Comparison of ENCODE assay signal across 26 cellular contexts in the genomic region with DNA sequence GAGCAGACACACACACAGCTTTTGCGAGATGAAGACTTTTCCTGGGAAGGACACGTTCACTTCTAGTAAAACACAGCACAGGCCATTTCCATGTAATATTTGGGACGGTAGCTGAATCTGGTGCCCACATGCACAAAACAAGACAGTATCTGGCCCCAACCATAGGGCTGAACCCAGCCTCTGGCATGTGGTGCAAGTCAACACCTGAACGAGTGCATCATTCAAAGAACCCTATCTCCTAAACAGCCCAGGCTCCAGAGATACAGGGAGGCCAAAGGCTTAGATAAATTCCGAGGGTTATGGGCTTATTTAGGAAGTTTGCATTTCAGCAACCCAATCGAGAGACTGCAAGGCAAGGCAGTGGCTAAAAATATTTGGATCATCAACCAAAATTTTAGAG. TPM values are rescaled to one million over a fixed set of nuclear protein-coding genes. Genes with fewer than 3 reads are reported as not detected.
DNase-seq lines count a peak whose midpoint lies in the region; ATAC-seq and TF ChIP-seq lines count a peak whose summit lies in the region.
"Had no signal": no experiment of that assay in that cellular context is flagged by ENCODE, and none has a peak within 500 bp of the region (broad histone marks: within the 10 kb centered on the region; RNA-seq: fewer than 3 reads in every experiment).

No MANE protein-coding gene starts in this region.

- H3K4me3 ChIP-seq in colonic mucosa = no peak overlapping the region
- H3K4me3 ChIP-seq: esophagus squamous epithelium, gastrocnemius medialis, lower lobe of right lung, sigmoid colon, thyroid gland had no signal

- H3K36me3 Mint-ChIP-seq in nephron progenitor cell (ENCODE audit: low read depth) = peaks cover 6% of the 10 kb centered on the region

- POLR2A ChIA-PET in GM10248 (lab: Yijun Ruan, JAX) = no interaction called here

- H3K36me3 ChIP-seq in colonic mucosa = no peaks in the 10 kb centered on the region

- ATAC-seq in HG02588 (IDR thresholded peaks at IDR 0.05; ENCODE audit: unreplicated experiment) (no peak), GM18517 (IDR thresholded peaks at IDR 0.05; ENCODE audit: unreplicated experiment) (no peak)
- ATAC-seq: gastrocnemius medialis; lower lobe of right lung; stimulated activated naive CD8-positive, alpha-beta T cell treated with anti-CD3 and anti-CD28 coated beads, Interleukin-15, Interleukin-2, amounts not matched to agents 100 U/mL and 50 U/mL, for 24 hours had no signal

- peak; percentile 43 for DNase-seq in activated effector memory CD4-positive, alpha-beta T cell treated with anti-CD3 and anti-CD28 coated beads, Interleukin-2, amount 50 U/mL, for 16 hours
- no peak for DNase-seq in activated effector memory CD4-positive, alpha-beta T cell treated with Interleukin-2 at 50 U/mL for 16 hours
- DNase-seq in colonic mucosa = peak; percentile 14
- no peak for DNase-seq in nephron progenitor cell
- no peak for DNase-seq in GM10248 (ENCODE audit: extremely low spot score)
- no peak for DNase-seq in activated CD4-positive, CD25-positive, alpha-beta regulatory T cell (lab: John Stamatoyannopoulos, UW)
- DNase-seq: activated CD4-positive, alpha-beta T cell treated with anti-CD3 and anti-CD28 coated beads for 4 hours; BE2C; effector CD8-positive, alpha-beta T cell; esophagus squamous epithelium; gastrocnemius medialis; hippocampal formation; IMR-90; lower lobe of right lung; NCI-H1105; NCI-H2081 treated with DMSO at 0.1 percent for 48 hours; NCI-H82; RPMI8226; sigmoid colon; stimulated activated CD4-positive, alpha-beta T cell treated with anti-CD3 and anti-CD28 coated beads, Interleukin-15, amount 100 ng/mL, for 24 hours; stimulated activated naive CD8-positive, alpha-beta T cell treated with anti-CD3 and anti-CD28 coated beads, Interleukin-15, Interleukin-2, amounts not matched to agents 100 U/mL and 50 U/mL, for 24 hours; thyroid gland had no signal

- no peaks in the 10 kb centered on the region for H3K9me3 ChIP-seq in colonic mucosa
- H3K9me3 ChIP-seq: Caco-2, thyroid gland had no signal

- peak overlapping the region; percentile 50 for H3K27ac Mint-ChIP-seq in nephron progenitor cell
- H3K27ac Mint-ChIP-seq: progenitor cell of endocrine pancreas had no signal

- H3K27me3 ChIP-seq in colonic mucosa = no peaks in the 10 kb centered on the region
- H3K27me3 ChIP-seq: BE2C, esophagus squamous epithelium, gastrocnemius medialis, sigmoid colon, thyroid gland had no signal

- no peak overlapping the region for H3K9ac ChIP-seq in colonic mucosa (ENCODE audit: low read depth in 2 of 2, low read length in 2 of 2)

- CTCF ChIA-PET in GM10248 (lab: Yijun Ruan, JAX) = no interaction called here

- H3K4me3 Mint-ChIP-seq in nephron progenitor cell = no peak overlapping the region

- no peak for TF ChIP-seq CTCF in colonic mucosa (IDR thresholded peaks at IDR 0.05)
- no peak for TF ChIP-seq CTCF in nephron progenitor cell (IDR thresholded peaks at IDR 0.05)
- no peak for TF ChIP-seq CTCF in GM10248 (IDR thresholded peaks at IDR 0.05; ENCODE audit: control extremely low read depth, extremely low read depth, low read depth, missing control alignments)

- H3K27me3 Mint-ChIP-seq in nephron progenitor cell (ENCODE audit: low read depth, poor library complexity) = peaks cover 6% of the 10 kb centered on the region
- H3K27me3 Mint-ChIP-seq: progenitor cell of endocrine pancreas had no signal

- H3K27ac ChIP-seq in colonic mucosa = no peak overlapping the region
- H3K27ac ChIP-seq: esophagus squamous epithelium, gastrocnemius medialis, lower lobe of right lung, sigmoid colon, thyroid gland had no signal

- peaks cover 4% of the 10 kb centered on the region for H3K4me1 ChIP-seq in colonic mucosa
- H3K4me1 ChIP-seq: gastrocnemius medialis had no signal

- intact Hi-C loops in colonic mucosa (cut with DNase I) = no loop called here

- peaks cover 9% of the 10 kb centered on the region for H3K9me3 Mint-ChIP-seq in nephron progenitor cell

- H3K4me1 Mint-ChIP-seq in nephron progenitor cell = peaks cover 23% of the 10 kb centered on the region

RNA-seq across cellular contexts. Expression of a gene that starts 2.7 kb away (rescaled TPM):
- 100 to 1,000 TPM in 1 of 2 donors, 10 to 100 TPM in 1; 60.3 to 112 TPM for total RNA-seq in colonic mucosa

Comparison
In these comparisons a context has a peak if more than half of its experiments do, and no peak if none do; other contexts are left out.
1. DNase-seq: peak in activated effector memory CD4-positive, alpha-beta T cell treated with anti-CD3 and anti-CD28 coated beads, Interleukin-2, amount 50 U/mL, for 16 hours (single experiment) and colonic mucosa (single experiment); none in activated effector memory CD4-positive, alpha-beta T cell treated with Interleukin-2 at 50 U/mL for 16 hours (single experiment), nephron progenitor cell (single experiment), GM10248 (single experiment) and activated CD4-positive, CD25-positive, alpha-beta regulatory T cell (0 of 4).